Comparison of ENCODE assay signal across 8 cellular contexts in genomic region chr3:13648060-13648743, GRCh38.
DNase-seq lines count a peak whose midpoint lies in the region; ATAC-seq, FAIRE-seq and TF ChIP-seq lines count a peak whose summit lies in the region.

No MANE protein-coding gene starts in this region.

- H3K23ac ChIP-seq in trophoblast cell (ENCODE audit: low read length): no peak overlapping the region

- no peak overlapping the region for H3K4me3 ChIP-seq in A549
- H3K4me3 ChIP-seq in GM12875 (ENCODE audit: low read depth, low read length): no peak overlapping the region
- no peak overlapping the region for H3K4me3 ChIP-seq in Jurkat, Clone E6-1 (ENCODE audit: low read length)
- H3K4me3 ChIP-seq in trophoblast cell (ENCODE audit: low read depth, low read length): no peak overlapping the region

- no peak overlapping the region for H4K8ac ChIP-seq in trophoblast cell (ENCODE audit: low read depth, low read length)

- no peak overlapping the region for H4K91ac ChIP-seq in trophoblast cell (ENCODE audit: low read depth, low read length)

- no peak overlapping the region for H2BK12ac ChIP-seq in trophoblast cell (ENCODE audit: low read length)

- WGBS in A549 (ENCODE audit: missing lambda C conversion rate): 1% methylated on average over 16 of the region's 16 CpGs
- WGBS in trophoblast cell (ENCODE audit: extremely low coverage, insufficient coverage, insufficient read length): no CpG with 5 or more reads among the region's 16 CpGs

- H3K9me3 Mint-ChIP-seq in activated naive CD4-positive, alpha-beta T cell treated with anti-CD3 and anti-CD28 coated beads for 36 hours: no peaks in the 10 kb centered on the region
- no peaks in the 10 kb centered on the region for H3K9me3 Mint-ChIP-seq in type B pancreatic cell

- H3K4me2 ChIP-seq in A549 (peak overlapping the region; percentile 51), trophoblast cell (ENCODE audit: low read length) (no peak overlapping the region)

- CTCF ChIA-PET in A549 (lab: Yijun Ruan, JAX): interaction anchor here (0.6 to 36.5 kb wide), 67 partner anchors 10 to 1104 kb away, joined by 3 to 1096 read pairs (median 5); partner anchors contain the start of genes HDAC11 and WNT7A
- CTCF ChIA-PET in activated naive CD4-positive, alpha-beta T cell treated with anti-CD3 and anti-CD28 coated beads for 36 hours (lab: Charles Lee): interaction anchor here (0.6 to 15.5 kb wide), 26 partner anchors 10 to 557 kb away, joined by 3 to 459 read pairs (median 3); partner anchors contain the start of genes HDAC11 and WNT7A

- no peak overlapping the region for H3K27ac Mint-ChIP-seq in activated naive CD4-positive, alpha-beta T cell treated with anti-CD3 and anti-CD28 coated beads for 36 hours
- peak overlapping the region; percentile 83 for H3K27ac Mint-ChIP-seq in type B pancreatic cell

- peak; percentile 65 to 88 for ATAC-seq in A549

- no peak overlapping the region for H2AFZ ChIP-seq in trophoblast cell (ENCODE audit: insufficient read depth, low read length, poor library complexity)

- intact Hi-C loops in activated naive CD4-positive, alpha-beta T cell treated with anti-CD3 and anti-CD28 coated beads for 36 hours (cut with micrococcal nuclease): loop anchor here (1.0 to 5.0 kb wide), 3 partner anchors 106 to 556 kb away; no protein-coding TSS in a partner anchor

- no peak overlapping the region for H3K18ac ChIP-seq in trophoblast cell (ENCODE audit: low read length)

- POLR2A ChIA-PET in A549 (lab: Yijun Ruan, JAX): interaction anchor here (1.1 to 1.6 kb wide), 2 partner anchors 152 to 154 kb away, joined by 3 to 16 read pairs; no protein-coding TSS in a partner anchor

- in situ Hi-C loops in SK-MEL-5 (cut with HindIII; ENCODE audit: low pct_unique_long_range_greater_than_20kb, low sequenced_read_pairs): no loop called here

- no peaks in the 10 kb centered on the region for H3K36me3 Mint-ChIP-seq in activated naive CD4-positive, alpha-beta T cell treated with anti-CD3 and anti-CD28 coated beads for 36 hours (ENCODE audit: low read depth)
- H3K36me3 Mint-ChIP-seq in type B pancreatic cell: no peaks in the 10 kb centered on the region

- H3K4me3 Mint-ChIP-seq in activated naive CD4-positive, alpha-beta T cell treated with anti-CD3 and anti-CD28 coated beads for 36 hours: no peak overlapping the region
- peak overlapping the region; percentile 14 for H3K4me3 Mint-ChIP-seq in type B pancreatic cell

- no peak for FAIRE-seq in A549 (lab: Jason Lieb, UNC)

- TF ChIP-seq CTCF in A549 (IDR thresholded peaks at IDR 0.05): peak; percentile 95
- peak; percentile 97 for TF ChIP-seq CTCF in GM12875 (IDR thresholded peaks at IDR 0.05; ENCODE audit: borderline replicate concordance, insufficient read depth, low read depth, low read length)
- TF ChIP-seq CTCF in type B pancreatic cell (conservative IDR thresholded peaks at IDR 0.05): peak; percentile 99

- H3K79me1 ChIP-seq in trophoblast cell (ENCODE audit: low read length): no peaks in the 10 kb centered on the region

- no peak overlapping the region for H3K9ac ChIP-seq in trophoblast cell (ENCODE audit: low read length)

- H3K4me1 ChIP-seq in A549 (peaks cover 7% of the 10 kb centered on the region; the same call in 1 of the 3 replicates), trophoblast cell (ENCODE audit: control insufficient read depth in 1 of 2, insufficient read depth in 2 of 2, low read length in 2 of 2) (peaks cover 0 to 4% of the 10 kb centered on the region in 2 experiments)

- H3K27ac ChIP-seq in A549: peak overlapping the region in 1 of 2 experiments; percentile 50; a peak in 2 of 6 replicates
- H3K27ac ChIP-seq in trophoblast cell (ENCODE audit: low read depth, low read length): no peak overlapping the region

- no peak overlapping the region for H2AK5ac ChIP-seq in trophoblast cell (ENCODE audit: low read length)

- H3K27me3 ChIP-seq in trophoblast cell (ENCODE audit: insufficient read depth, low read length): no peaks in the 10 kb centered on the region

- no peak overlapping the region for H4K12ac ChIP-seq in trophoblast cell (ENCODE audit: low read depth, low read length)

- DNase-seq in A549 (ENCODE audit: low read depth in 1 of 2, low spot score in 1 of 2) (peak; percentile 82 to 95), SK-MEL-5 (ENCODE audit: low read depth, low spot score) (peak; percentile 81), glomerular visceral epithelial cell (ENCODE audit: extremely low spot score) (peak; percentile 72), trophoblast cell (peak; percentile 88 to 93), type B pancreatic cell (ENCODE audit: extremely low spot score, unreplicated experiment) (peak; percentile 95)
- DNase-seq in Jurkat, Clone E6-1 (ENCODE audit: low read depth, low spot score): peak; percentile 63
- peak; percentile 82 for DNase-seq in activated naive CD4-positive, alpha-beta T cell treated with anti-CD3 and anti-CD28 coated beads for 36 hours

- no peak for TF ChIP-seq POLR2A in A549 (IDR thresholded peaks at IDR 0.05; ENCODE audit: low read length)

- H3K4me1 Mint-ChIP-seq in activated naive CD4-positive, alpha-beta T cell treated with anti-CD3 and anti-CD28 coated beads for 36 hours (ENCODE audit: low read depth): peaks cover 17% of the 10 kb centered on the region
- H3K4me1 Mint-ChIP-seq in type B pancreatic cell (ENCODE audit: unreplicated experiment): peaks cover 32% of the 10 kb centered on the region

- H3K79me2 ChIP-seq in trophoblast cell (ENCODE audit: control insufficient read depth, insufficient read depth, low read length, poor library complexity): no peaks in the 10 kb centered on the region

- H3K36me3 ChIP-seq in trophoblast cell (ENCODE audit: control insufficient read depth in 1 of 2, insufficient read depth in 2 of 2, low read length in 2 of 2): no peaks in the 10 kb centered on the region

- no peak overlapping the region for H2BK5ac ChIP-seq in trophoblast cell (ENCODE audit: low read depth, low read length, poor library complexity)

- H3K9me3 ChIP-seq in A549 (no peaks in the 10 kb centered on the region), trophoblast cell (ENCODE audit: insufficient read depth, low read depth, low read length) (peaks cover 2% of the 10 kb centered on the region)

- peaks cover 14% of the 10 kb centered on the region for H3K27me3 Mint-ChIP-seq in activated naive CD4-positive, alpha-beta T cell treated with anti-CD3 and anti-CD28 coated beads for 36 hours (ENCODE audit: low read depth)
- H3K27me3 Mint-ChIP-seq in type B pancreatic cell: peaks cover 18% of the 10 kb centered on the region

- peak; percentile 98 for TF ChIP-seq RAD21 in A549 (conservative IDR thresholded peaks at IDR 0.05 in 1 of 2, IDR thresholded peaks at IDR 0.05 in 1 of 2)

- H2BK120ac ChIP-seq in trophoblast cell (ENCODE audit: insufficient read depth, low read length, poor library complexity): no peak overlapping the region

- H3K4ac ChIP-seq in trophoblast cell (ENCODE audit: low read depth, low read length): no peak overlapping the region

- no peak for TF ChIP-seq EP300 in A549 (IDR thresholded peaks at IDR 0.05)

- H3K14ac ChIP-seq in trophoblast cell (ENCODE audit: low read length): no peak overlapping the region

TF ChIP-seq in A549, 52 proteins besides CTCF, POLR2A, EP300 and RAD21:
- TF ChIP-seq PBX3 (IDR thresholded peaks at IDR 0.05): no peak
- 0 out of 2 replicates have a peak, but pooled peaks have one; percentile 17 for TF ChIP-seq TFCP2L1 (CRISPR knock-in tag; IDR thresholded peaks at IDR 0.05)
- peak; percentile 98 for TF ChIP-seq SMC3 (IDR thresholded peaks at IDR 0.05)
